In genomic region chr2:207330912-207331311, GRCh38 we compare ENCODE assay signal across 1 cellular context.
A peak's percentile ranks its signal among the peaks of the same experiment; 100 is the strongest.
TF ChIP-seq lines count a peak whose summit lies in the region.

No MANE protein-coding gene starts in this region.

TF ChIP-seq in HEK293, 187 proteins besides CTCF, POLR2A, EP300 and RAD21 (continued from another document):
- TF ChIP-seq, protein P1, sequence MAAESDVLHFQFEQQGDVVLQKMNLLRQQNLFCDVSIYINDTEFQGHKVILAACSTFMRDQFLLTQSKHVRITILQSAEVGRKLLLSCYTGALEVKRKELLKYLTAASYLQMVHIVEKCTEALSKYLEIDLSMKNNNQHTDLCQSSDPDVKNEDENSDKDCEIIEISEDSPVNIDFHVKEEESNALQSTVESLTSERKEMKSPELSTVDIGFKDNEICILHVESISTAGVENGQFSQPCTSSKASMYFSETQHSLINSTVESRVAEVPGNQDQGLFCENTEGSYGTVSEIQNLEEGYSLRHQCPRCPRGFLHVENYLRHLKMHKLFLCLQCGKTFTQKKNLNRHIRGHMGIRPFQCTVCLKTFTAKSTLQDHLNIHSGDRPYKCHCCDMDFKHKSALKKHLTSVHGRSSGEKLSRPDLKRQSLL (tag by site-specific recombination; IDR thresholded peaks at IDR 0.05) = 0 out of 2 replicates have a peak, but pooled peaks have one; percentile 5
- TF ChIP-seq ZNF518A (tag by site-specific recombination; conservative IDR thresholded peaks at IDR 0.05; ENCODE audit: low read depth) (peak; percentile 70), GLIS2 (tag by site-specific recombination; IDR thresholded peaks at IDR 0.05) (no peak), KLF10 (tag by site-specific recombination; IDR thresholded peaks at IDR 0.05) (no peak), ZNF24 (tag by site-specific recombination; IDR thresholded peaks at IDR 0.05) (peak; percentile 72; the same call in 1 of the 2 replicates), ZIC2 (tag by site-specific recombination; IDR thresholded peaks at IDR 0.05) (no peak), ZNF335 (tag by site-specific recombination; conservative IDR thresholded peaks at IDR 0.05) (peak; percentile 21)
- TF ChIP-seq, protein P2, sequence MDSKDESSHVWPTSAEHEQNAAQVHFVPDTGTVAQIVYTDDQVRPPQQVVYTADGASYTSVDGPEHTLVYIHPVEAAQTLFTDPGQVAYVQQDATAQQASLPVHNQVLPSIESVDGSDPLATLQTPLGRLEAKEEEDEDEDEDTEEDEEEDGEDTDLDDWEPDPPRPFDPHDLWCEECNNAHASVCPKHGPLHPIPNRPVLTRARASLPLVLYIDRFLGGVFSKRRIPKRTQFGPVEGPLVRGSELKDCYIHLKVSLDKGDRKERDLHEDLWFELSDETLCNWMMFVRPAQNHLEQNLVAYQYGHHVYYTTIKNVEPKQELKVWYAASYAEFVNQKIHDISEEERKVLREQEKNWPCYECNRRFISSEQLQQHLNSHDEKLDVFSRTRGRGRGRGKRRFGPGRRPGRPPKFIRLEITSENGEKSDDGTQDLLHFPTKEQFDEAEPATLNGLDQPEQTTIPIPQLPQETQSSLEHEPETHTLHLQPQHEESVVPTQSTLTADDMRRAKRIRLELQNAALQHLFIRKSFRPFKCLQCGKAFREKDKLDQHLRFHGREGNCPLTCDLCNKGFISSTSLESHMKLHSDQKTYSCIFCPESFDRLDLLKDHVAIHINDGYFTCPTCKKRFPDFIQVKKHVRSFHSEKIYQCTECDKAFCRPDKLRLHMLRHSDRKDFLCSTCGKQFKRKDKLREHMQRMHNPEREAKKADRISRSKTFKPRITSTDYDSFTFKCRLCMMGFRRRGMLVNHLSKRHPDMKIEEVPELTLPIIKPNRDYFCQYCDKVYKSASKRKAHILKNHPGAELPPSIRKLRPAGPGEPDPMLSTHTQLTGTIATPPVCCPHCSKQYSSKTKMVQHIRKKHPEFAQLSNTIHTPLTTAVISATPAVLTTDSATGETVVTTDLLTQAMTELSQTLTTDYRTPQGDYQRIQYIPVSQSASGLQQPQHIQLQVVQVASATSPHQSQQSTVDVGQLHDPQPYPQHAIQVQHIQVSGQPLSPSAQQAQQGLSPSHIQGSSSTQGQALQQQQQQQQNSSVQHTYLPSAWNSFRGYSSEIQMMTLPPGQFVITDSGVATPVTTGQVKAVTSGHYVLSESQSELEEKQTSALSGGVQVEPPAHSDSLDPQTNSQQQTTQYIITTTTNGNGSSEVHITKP (tag by site-specific recombination; IDR thresholded peaks at IDR 0.05) = 0 out of 2 replicates have a peak, but pooled peaks have one; percentile 8
